In the genomic region with DNA sequence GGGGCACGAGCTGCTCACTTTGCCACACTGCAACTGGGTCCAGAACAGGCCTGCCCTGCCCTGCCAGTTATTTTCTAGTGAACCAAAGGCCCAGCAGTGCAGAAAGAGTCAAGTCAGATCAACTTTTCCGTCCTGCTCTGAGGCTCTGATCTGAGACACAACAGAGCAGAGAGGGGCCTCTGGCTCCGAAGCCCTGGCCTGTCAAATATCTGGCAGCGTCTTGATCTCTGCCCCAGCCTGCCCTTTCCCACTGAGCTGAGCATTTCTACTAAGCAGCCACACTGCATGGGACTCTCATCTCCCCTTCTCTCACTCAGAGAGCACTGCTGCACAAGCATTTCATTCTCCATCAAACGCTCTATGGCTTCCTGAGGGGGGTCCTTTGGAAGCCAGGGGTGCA, we compare ENCODE assay signal across 13 cellular contexts. TPM values are rescaled to one million over a fixed set of nuclear protein-coding genes. Genes with fewer than 3 reads are reported as not detected.
DNase-seq lines count a peak whose midpoint lies in the region; ATAC-seq and TF ChIP-seq lines count a peak whose summit lies in the region.
"Had no signal": no experiment of that assay in that cellular context is flagged by ENCODE, and none has a peak within 500 bp of the region (broad histone marks: within the 10 kb centered on the region; RNA-seq: fewer than 3 reads in every experiment).

No MANE protein-coding gene starts in this region.

- H3K9me3 ChIP-seq in Loucy (ENCODE audit: insufficient read depth, low read depth, low read length) (no peaks in the 10 kb centered on the region), endodermal cell (ENCODE audit: control insufficient read depth, low read length) (no peaks in the 10 kb centered on the region), mesenchymal stem cell (ENCODE audit: control insufficient read depth, low read length) (no peaks in the 10 kb centered on the region), stomach (no peaks in the 10 kb centered on the region)

- H2BK5ac ChIP-seq in mesenchymal stem cell (ENCODE audit: low read depth, low read length, poor library complexity, severe bottlenecking): no peak overlapping the region

- TF ChIP-seq CTCF in Loucy (conservative IDR thresholded peaks at IDR 0.05; ENCODE audit: low read length) (no peak), endodermal cell (conservative IDR thresholded peaks at IDR 0.05) (no peak), stomach (IDR thresholded peaks at IDR 0.05) (no peak)

- no peaks in the 10 kb centered on the region for H3K36me3 Mint-ChIP-seq in endodermal cell (ENCODE audit: low read depth)

- H3K4me1 Mint-ChIP-seq in endodermal cell: peaks cover 24% of the 10 kb centered on the region
- H3K4me1 Mint-ChIP-seq: B cell had no signal

- no peaks in the 10 kb centered on the region for H3K9me3 Mint-ChIP-seq in endodermal cell

- no peaks in the 10 kb centered on the region for H3K27me3 Mint-ChIP-seq in endodermal cell (ENCODE audit: insufficient read depth)
- H3K27me3 Mint-ChIP-seq: B cell had no signal

- H4K20me1 ChIP-seq in Loucy (ENCODE audit: insufficient read depth, low read length, poor library complexity, severe bottlenecking): peaks cover 17% of the 10 kb centered on the region

- H3K9me2 ChIP-seq in Loucy (replicated peaks; ENCODE audit: low read depth, low read length): no peaks in the 10 kb centered on the region

- H3K4me1 ChIP-seq in Loucy (ENCODE audit: insufficient read depth, low read length, poor library complexity, severe bottlenecking) (peaks cover 37% of the 10 kb centered on the region), endodermal cell (ENCODE audit: control insufficient read depth, insufficient read depth, low read length) (no peaks in the 10 kb centered on the region), mesenchymal stem cell (ENCODE audit: control insufficient read depth, insufficient read depth, low read depth, low read length) (peaks cover 23% of the 10 kb centered on the region), stomach (peaks cover 12 to 73% (median 47%) of the 10 kb centered on the region in 4 donors)

- peak overlapping the region; percentile 97 for H4K91ac ChIP-seq in mesenchymal stem cell (ENCODE audit: low read length)

- H3K4me3 ChIP-seq in Loucy (ENCODE audit: low read length, poor library complexity, severe bottlenecking) (no peak overlapping the region), endodermal cell (ENCODE audit: low read length) (no peak overlapping the region), mesenchymal stem cell (ENCODE audit: insufficient read depth in 1 of 2, low read depth in 1 of 2, low read length in 2 of 2) (no peak overlapping the region), stomach (no peak overlapping the region)

- H3K27ac Mint-ChIP-seq in endodermal cell: no peak overlapping the region
- H3K27ac Mint-ChIP-seq: B cell had no signal

- H3K79me1 ChIP-seq in mesenchymal stem cell (replicated peaks; ENCODE audit: low read length, poor library complexity, severe bottlenecking): no peaks in the 10 kb centered on the region

- H2AK5ac ChIP-seq in mesenchymal stem cell (ENCODE audit: low read length, severe bottlenecking): peak overlapping the region; percentile 65

- no peak for TF ChIP-seq POLR2A in stomach (IDR thresholded peaks at IDR 0.05)

- H4K8ac ChIP-seq in mesenchymal stem cell (ENCODE audit: low read length): peak overlapping the region; percentile 95

- H3K4me2 ChIP-seq in Loucy (ENCODE audit: low read depth, low read length, poor library complexity, severe bottlenecking): peak overlapping the region; percentile 4
- H3K4me2 ChIP-seq in mesenchymal stem cell (ENCODE audit: low read length, poor library complexity, severe bottlenecking): peak overlapping the region; percentile 3

- intact Hi-C loops in stomach (cut with DNase I; ENCODE audit: low total_unique reads): no loop called here

- H3K27me3 ChIP-seq in Loucy (ENCODE audit: insufficient read depth, low read length, poor library complexity, severe bottlenecking) (no peaks in the 10 kb centered on the region), endodermal cell (ENCODE audit: control insufficient read depth, insufficient read depth, low read length, poor library complexity, severe bottlenecking) (no peaks in the 10 kb centered on the region), mesenchymal stem cell (ENCODE audit: control insufficient read depth in 1 of 2, insufficient read depth in 1 of 2, low read length in 2 of 2) (no peaks in the 10 kb centered on the region), stomach (no peaks in the 10 kb centered on the region)

- peak overlapping the region; percentile 21 for H2BK120ac ChIP-seq in mesenchymal stem cell (ENCODE audit: low read depth, low read length)

- no peak for DNase-seq in endodermal cell
- no peak for DNase-seq in mesenchymal stem cell
- DNase-seq in stomach: no peak
- DNase-seq in OCI-M2 (lab: John Stamatoyannopoulos, UW; ENCODE audit: unreplicated experiment): no peak
- DNase-seq: activated gamma-delta T cell treated with Interleukin-2 at 50 U/mL for 16 hours; NCI-H1092 treated with DMSO at 0.1 percent for 48 hours; stimulated activated CD4-positive, alpha-beta T cell treated with anti-CD3 and anti-CD28 coated beads, Interleukin-4, amount 100 ng/mL, for 24 hours had no signal

- ATAC-seq in GM19455 (IDR thresholded peaks at IDR 0.05; ENCODE audit: unreplicated experiment): no peak
- no peak for ATAC-seq in GM19023 (IDR thresholded peaks at IDR 0.05; ENCODE audit: unreplicated experiment)
- no peak for ATAC-seq in HG03025 (IDR thresholded peaks at IDR 0.05; ENCODE audit: low FRiP score, unreplicated experiment)

- H3K4ac ChIP-seq in mesenchymal stem cell (ENCODE audit: low read depth in 1 of 2, low read length in 2 of 2): peak overlapping the region; percentile 65 to 96

- no peaks in the 10 kb centered on the region for H3F3A ChIP-seq in Loucy (ENCODE audit: low read depth)

- WGBS in endodermal cell (ENCODE audit: insufficient coverage in 1 of 2, insufficient read length in 1 of 2), 2 experiments: 46 to 80% methylated on average over 3 to 5 of the region's 5 CpGs
- WGBS in mesenchymal stem cell: 35% methylated on average over 5 of the region's 5 CpGs
- 53 to 70% (median 61%) methylated on average over 5 of the region's 5 CpGs for WGBS in stomach, 5 donors

- peak overlapping the region; percentile 38 to 75 for H2BK12ac ChIP-seq in mesenchymal stem cell (ENCODE audit: low read length in 2 of 2)

- peak overlapping the region in 1 of 2 experiments; percentile 13 for H3K14ac ChIP-seq in mesenchymal stem cell (ENCODE audit: low read length in 2 of 2)

- H3K9ac ChIP-seq in Loucy (ENCODE audit: low read depth, low read length, poor library complexity, severe bottlenecking) (peak overlapping the region; percentile 1), endodermal cell (ENCODE audit: extremely low read depth, low read length, poor library complexity, severe bottlenecking) (no peak overlapping the region), mesenchymal stem cell (ENCODE audit: low read length) (no peak overlapping the region)

- H3K27ac ChIP-seq in endodermal cell (ENCODE audit: low read depth, low read length) (peak overlapping the region; percentile 40), mesenchymal stem cell (ENCODE audit: low read length, poor library complexity, severe bottlenecking) (peak overlapping the region; percentile 82), stomach (peak overlapping the region in 4 of 5 donors; percentile 50 to 84 (median 74))

- peak overlapping the region in 1 of 2 experiments; percentile 91 for H3K23ac ChIP-seq in mesenchymal stem cell (ENCODE audit: low read length in 2 of 2)

- no peak overlapping the region for H3K4me3 Mint-ChIP-seq in endodermal cell
- H3K4me3 Mint-ChIP-seq: B cell had no signal

- H3K18ac ChIP-seq in mesenchymal stem cell (ENCODE audit: low read depth in 1 of 2, low read length in 2 of 2): peak overlapping the region; percentile 55 to 97

- H2BK15ac ChIP-seq in mesenchymal stem cell (ENCODE audit: low read depth, poor library complexity, severe bottlenecking): peak overlapping the region; percentile 95

- no peaks in the 10 kb centered on the region for H3K36me3 ChIP-seq in Loucy (ENCODE audit: insufficient read depth, low read length)
- H3K36me3 ChIP-seq in endodermal cell (ENCODE audit: control insufficient read depth, insufficient read depth, low read length): no peaks in the 10 kb centered on the region
- H3K36me3 ChIP-seq in mesenchymal stem cell (ENCODE audit: control insufficient read depth in 1 of 2, insufficient read depth in 2 of 2, low read depth in 1 of 2, low read length in 2 of 2): peaks cover 0 to 21% of the 10 kb centered on the region in 2 experiments
- peaks cover 0 to 6% (median 0%) of the 10 kb centered on the region in 4 donors for H3K36me3 ChIP-seq in stomach

- H3K79me2 ChIP-seq in Loucy (ENCODE audit: insufficient read depth, low read length): peaks cover 84% of the 10 kb centered on the region

- H2AFZ ChIP-seq in Loucy (ENCODE audit: low read length) (no peak overlapping the region), mesenchymal stem cell (ENCODE audit: low read depth, low read length) (no peak overlapping the region)

- no peak for TF ChIP-seq EP300 in stomach (IDR thresholded peaks at IDR 0.05)

RNA-seq across cellular contexts. Expression of gene IGFBP7, which starts 11.8 kb away (rescaled TPM):
- total RNA-seq in endodermal cell (1 to 10 TPM in 1 of 2 donors, not detected in 1; 1.1 TPM), stomach (100 to 1,000 TPM; 188 to 972 (median 281) TPM)
- polyA plus RNA-seq in endodermal cell (2013, experiment 1 of 2): 31.0 TPM
- 50.6 TPM for polyA plus RNA-seq in endodermal cell (2013, experiment 2 of 2)
- 2,552 TPM for polyA plus RNA-seq in mesenchymal stem cell (2013, experiment 1 of 2)
- polyA plus RNA-seq in mesenchymal stem cell (2013, experiment 2 of 2): 3,066 TPM
- 100 to 1,000 TPM in 1 of 3 donors, 10 to 100 TPM in 2; 71.8 to 199 (median 85.9) TPM for polyA plus RNA-seq in stomach
- total RNA-seq: activated CD8-positive, alpha-beta memory T cell treated with anti-CD3 and anti-CD28 coated beads for 36 hours; B cell had no signal

Comparison
In these comparisons a context has a peak if more than half of its experiments do, and no peak if none do; other contexts are left out.
1. RNA of gene IGFBP7, which starts 11.8 kb away (total RNA-seq): 188 to 972 TPM in stomach; 1.1 TPM in endodermal cell; every median in the first group is over 10 times any median in the second.
2. Peak in every context shown above with its lines, with median percentiles within 50 percentile points of each other: H3K27ac ChIP-seq.